ENCODE assay signal across 1 cellular context in the genomic region with DNA sequence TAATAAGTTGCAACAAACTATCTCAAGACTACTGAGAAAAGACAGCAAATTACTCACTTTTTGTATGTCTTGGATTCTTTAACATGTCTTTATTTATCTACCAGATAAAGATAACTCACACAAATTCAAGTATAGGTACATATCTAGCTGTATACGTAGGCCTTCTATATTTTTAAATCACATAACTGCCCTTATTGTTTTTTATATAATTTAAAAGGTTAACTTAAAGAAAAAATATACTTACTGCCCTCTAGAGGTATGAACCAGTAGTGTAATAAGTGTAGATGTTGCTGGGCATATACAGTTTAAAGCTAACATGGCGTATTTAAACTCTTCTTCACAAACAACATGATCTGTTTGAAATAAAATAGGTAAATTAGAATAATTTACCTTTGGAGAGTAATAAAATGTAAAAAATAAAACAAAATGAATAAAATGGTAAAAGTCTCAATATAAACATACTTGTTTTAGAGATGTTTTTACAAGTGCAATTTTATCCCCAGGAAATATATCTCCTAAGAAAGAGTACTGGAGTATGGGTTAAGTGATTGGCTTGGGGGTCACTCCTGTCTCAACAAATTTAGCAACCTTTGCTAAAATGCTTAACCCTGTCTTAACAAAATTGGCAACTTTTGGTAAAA.
TF ChIP-seq lines count a peak whose summit lies in the region.

No MANE protein-coding gene starts in this region.

TF ChIP-seq in GM23338, 12 proteins besides CTCF, POLR2A, EP300 and RAD21 (continued from another document):
- TF ChIP-seq ETS1 (IDR thresholded peaks at IDR 0.05) (no peak), EZH2 (IDR thresholded peaks at IDR 0.05; ENCODE audit: low read depth, unreplicated experiment) (no peak)
